In genomic region chr11:67993821-67994220, GRCh38 we compare ENCODE assay signal across 9 cellular contexts. TPM values are rescaled to one million over a fixed set of nuclear protein-coding genes. Genes with fewer than 3 reads are reported as not detected.
DNase-seq lines count a peak whose midpoint lies in the region; ATAC-seq and TF ChIP-seq lines count a peak whose summit lies in the region.
"Not testable (repeated sequence)": the region's sequence is repeated elsewhere in the genome, so short reads cannot be mapped to it uniquely, and the experiment has no call there.
"Had no signal": no experiment of that assay in that cellular context is flagged by ENCODE, and none has a peak within 500 bp of the region (broad histone marks: within the 10 kb centered on the region; RNA-seq: fewer than 3 reads in every experiment).

No MANE protein-coding gene starts in this region.

- H3K9me2 ChIP-seq in PC-3 (replicated peaks; ENCODE audit: low read length), result not testable (repeated sequence)

- H3K9ac ChIP-seq in PC-3 (ENCODE audit: low read length), result not testable (repeated sequence)

- intact Hi-C loops in PC-3 (cut with micrococcal nuclease); activated CD8-positive, alpha-beta T cell treated with anti-CD3 and anti-CD28 coated beads for 36 hours (cut with micrococcal nuclease); MCF 10A (cut with micrococcal nuclease); heart right ventricle (cut with DNase I); thyroid gland (cut with DNase I): not testable (repeated sequence)

- not testable (repeated sequence) for H3K4me1 ChIP-seq in PC-3 (ENCODE audit: insufficient read depth, low read length); thyroid gland
- peaks cover 0 to 11% (median 9%) of the 10 kb centered on the region in 9 donors for H3K4me1 ChIP-seq in heart right ventricle

- CTCF ChIA-PET in PC-3 (lab: Charles Lee), result interaction anchor here (1.5 kb wide), 1 partner anchor 38 kb away, joined by 4 read pairs; no protein-coding TSS in a partner anchor
- CTCF ChIA-PET in activated CD8-positive, alpha-beta T cell treated with anti-CD3 and anti-CD28 coated beads for 36 hours (lab: Charles Lee), result interaction anchor here (0.7 to 1.6 kb wide), 7 partner anchors 10 to 188 kb away, joined by 3 to 5 read pairs (median 3); partner anchors contain the start of gene UNC93B1
- CTCF ChIA-PET in MCF 10A (lab: Yijun Ruan, JAX), result interaction anchor here (0.6 to 1.2 kb wide), 5 partner anchors 12 to 341 kb away, joined by 3 to 5 read pairs (median 3); no protein-coding TSS in a partner anchor

- not testable (repeated sequence) for ATAC-seq in PC-3; activated CD8-positive, alpha-beta T cell treated with anti-CD3 and anti-CD28 coated beads for 36 hours; heart right ventricle

- not testable (repeated sequence) for H3F3A ChIP-seq in PC-3 (ENCODE audit: low read length, unreplicated experiment)

- not testable (repeated sequence) for H3K4me3 Mint-ChIP-seq in activated CD8-positive, alpha-beta T cell treated with anti-CD3 and anti-CD28 coated beads for 36 hours; MCF 10A (ENCODE audit: unreplicated experiment); osteocyte (ENCODE audit: unreplicated experiment)

- H3K9me3 Mint-ChIP-seq in activated CD8-positive, alpha-beta T cell treated with anti-CD3 and anti-CD28 coated beads for 36 hours; MCF 10A (ENCODE audit: unreplicated experiment); osteocyte (ENCODE audit: unreplicated experiment): not testable (repeated sequence)

- H3K4me2 ChIP-seq in PC-3 (ENCODE audit: low read length), result not testable (repeated sequence)

- H3K36me3 Mint-ChIP-seq in activated CD8-positive, alpha-beta T cell treated with anti-CD3 and anti-CD28 coated beads for 36 hours (ENCODE audit: low read depth); osteocyte (ENCODE audit: unreplicated experiment): not testable (repeated sequence)
- peaks cover 12% of the 10 kb centered on the region for H3K36me3 Mint-ChIP-seq in MCF 10A (ENCODE audit: insufficient read depth, unreplicated experiment)

- not testable (repeated sequence) for H3K79me2 ChIP-seq in PC-3 (ENCODE audit: low read length)

- H3K9me3 ChIP-seq in PC-3 (ENCODE audit: low read length); heart right ventricle; thyroid gland: not testable (repeated sequence)

- not testable (repeated sequence) for BruUV-seq in PC-3 (replicated peaks; lab: Mats Ljungman, UMichigan); MCF 10A (replicated peaks; lab: Mats Ljungman, UMichigan)

- POLR2A ChIA-PET in PC-3 (lab: Charles Lee; ENCODE audit: unreplicated experiment), result not testable (repeated sequence)
- POLR2A ChIA-PET in activated CD8-positive, alpha-beta T cell treated with anti-CD3 and anti-CD28 coated beads for 36 hours (lab: Charles Lee), result interaction anchor here (1.1 kb wide), 1 partner anchor 10 kb away, joined by 3 read pairs; the partner anchor contains the start of gene UNC93B1
- POLR2A ChIA-PET in MCF 10A (lab: Yijun Ruan, JAX), result interaction anchor here (1.0 kb wide), 1 partner anchor 9 kb away, joined by 4 read pairs; no protein-coding TSS in a partner anchor

- DNase-seq in DMS 273 (lab: John Stamatoyannopoulos, UW; ENCODE audit: unreplicated experiment) (peak; percentile 25), PC-3 (peak; percentile 77), MCF 10A (ENCODE audit: unreplicated experiment) (peak; percentile 41), thyroid gland (peak; percentile 39)
- DNase-seq in Jurkat, Clone E6-1 (ENCODE audit: low read depth, low spot score), result peak; percentile 90
- peak; percentile 65 for DNase-seq in activated CD8-positive, alpha-beta T cell treated with anti-CD3 and anti-CD28 coated beads for 36 hours
- not testable (repeated sequence) for DNase-seq in heart right ventricle; osteocyte (ENCODE audit: extremely low spot score, unreplicated experiment)

- not testable (repeated sequence) for H3K4me3 ChIP-seq in Jurkat, Clone E6-1 (ENCODE audit: low read length); PC-3 (ENCODE audit: low read length); heart right ventricle; thyroid gland (replicated peaks in 1 of 3)

- H3K4me1 Mint-ChIP-seq in activated CD8-positive, alpha-beta T cell treated with anti-CD3 and anti-CD28 coated beads for 36 hours (ENCODE audit: low read depth), result peaks cover 22% of the 10 kb centered on the region
- H3K4me1 Mint-ChIP-seq in MCF 10A (ENCODE audit: insufficient read depth, unreplicated experiment); osteocyte (ENCODE audit: unreplicated experiment): not testable (repeated sequence)

- not testable (repeated sequence) for H3K27ac Mint-ChIP-seq in activated CD8-positive, alpha-beta T cell treated with anti-CD3 and anti-CD28 coated beads for 36 hours; MCF 10A (ENCODE audit: low read depth, unreplicated experiment); osteocyte (ENCODE audit: unreplicated experiment)

- TF ChIP-seq POLR2A in thyroid gland (IDR thresholded peaks at IDR 0.05), result not testable (repeated sequence)

- TF ChIP-seq CTCF in PC-3 (conservative IDR thresholded peaks at IDR 0.05; ENCODE audit: low read depth, low read length) (peak; percentile 55), MCF 10A (IDR thresholded peaks at IDR 0.05; ENCODE audit: unreplicated experiment) (peak; percentile 66), heart right ventricle (IDR thresholded peaks at IDR 0.05) (peak in 8 of 9 donors; percentile 34 to 61 (median 54)), osteocyte (IDR thresholded peaks at IDR 0.05) (peak; percentile 59), thyroid gland (IDR thresholded peaks at IDR 0.05) (peak; percentile 15 to 68 (median 56))
- peak; percentile 67 for TF ChIP-seq CTCF in activated CD8-positive, alpha-beta T cell treated with anti-CD3 and anti-CD28 coated beads for 36 hours (IDR thresholded peaks at IDR 0.05)

- H3K27me3 Mint-ChIP-seq in activated CD8-positive, alpha-beta T cell treated with anti-CD3 and anti-CD28 coated beads for 36 hours; MCF 10A (ENCODE audit: insufficient read depth, unreplicated experiment): not testable (repeated sequence)
- H3K27me3 Mint-ChIP-seq in osteocyte (ENCODE audit: unreplicated experiment), result peaks cover 10% of the 10 kb centered on the region

- H3K27me3 ChIP-seq in PC-3 (ENCODE audit: low read length); thyroid gland: not testable (repeated sequence)
- peaks cover 0 to 19% (median 13%) of the 10 kb centered on the region in 7 donors for H3K27me3 ChIP-seq in heart right ventricle

- not testable (repeated sequence) for H3K27ac ChIP-seq in PC-3 (ENCODE audit: low read length); heart right ventricle; thyroid gland

- WGBS in heart right ventricle, 2 donors, result 45 to 52% methylated on average over 12 of the region's 12 CpGs
- 34% methylated on average over 12 of the region's 12 CpGs; no CpG with 5 or more reads in 1 of the 2 donors for WGBS in thyroid gland, 2 donors

- H2AFZ ChIP-seq in PC-3 (ENCODE audit: low read length), result not testable (repeated sequence)

- not testable (repeated sequence) for H3K36me3 ChIP-seq in PC-3 (ENCODE audit: low read depth, low read length); heart right ventricle; thyroid gland

- H4K20me1 ChIP-seq in PC-3 (ENCODE audit: low read length), result not testable (repeated sequence)

RNA-seq across cellular contexts. Expression of gene UNC93B1, which starts 10.1 kb away (rescaled TPM):
- polyA plus RNA-seq in Jurkat, Clone E6-1 (2012; ENCODE audit: insufficient read depth, insufficient read length), result 20.6 TPM
- total RNA-seq in PC-3 (2014; rRNA removed), result 66.8 and 77.0 TPM in 2 replicates
- 10 to 100 TPM; 12.4 to 13.0 TPM for total RNA-seq in activated CD8-positive, alpha-beta T cell treated with anti-CD3 and anti-CD28 coated beads for 36 hours
- 14.7 and 14.9 TPM in 2 replicates for total RNA-seq in MCF 10A (2022)
- total RNA-seq in heart right ventricle, result 10 to 100 TPM in 2 of 10 donors, 1 to 10 TPM in 8; 3.2 to 18.2 (median 6.2) TPM
- 1 to 10 TPM; 8.8 to 9.1 TPM for polyA plus RNA-seq in heart right ventricle
- 26.0 and 29.3 TPM in 2 replicates for total RNA-seq in osteocyte
- total RNA-seq in thyroid gland, result 10 to 100 TPM; 25.7 to 49.2 (median 36.3) TPM

RNA-seq across cellular contexts. Expression of gene ALDH3B1, which starts 16.3 kb away (rescaled TPM):
- polyA plus RNA-seq in Jurkat, Clone E6-1 (2012; ENCODE audit: insufficient read depth, insufficient read length), result not detected
- total RNA-seq in PC-3 (2014; rRNA removed) (26.0 and 28.1 TPM in 2 replicates), MCF 10A (2022) (37.2 and 50.1 TPM in 2 replicates), heart right ventricle (10 to 100 TPM in 1 of 10 donors, 1 to 10 TPM in 9; 3.5 to 11.0 (median 4.3) TPM), osteocyte (4.7 and 6.5 TPM in 2 replicates), thyroid gland (1 to 10 TPM; 3.0 to 6.6 (median 3.5) TPM)
- total RNA-seq in activated CD8-positive, alpha-beta T cell treated with anti-CD3 and anti-CD28 coated beads for 36 hours, result under 1 TPM; 0.09 to 0.11 TPM
- 1 to 10 TPM; 2.1 to 3.2 TPM for polyA plus RNA-seq in heart right ventricle
- total RNA-seq: activated CD8-positive, alpha-beta memory T cell treated with anti-CD3 and anti-CD28 coated beads for 36 hours had no signal

RNA-seq across cellular contexts. Expression of gene NDUFS8, which starts 36.7 kb away (rescaled TPM):
- 249 TPM for polyA plus RNA-seq in Jurkat, Clone E6-1 (2012; ENCODE audit: insufficient read depth, insufficient read length)
- total RNA-seq in PC-3 (2014; rRNA removed) (560 and 576 TPM in 2 replicates), MCF 10A (2022) (211 and 229 TPM in 2 replicates), heart right ventricle (100 to 1,000 TPM; 330 to 492 (median 421) TPM), osteocyte (134 and 143 TPM in 2 replicates), thyroid gland (100 to 1,000 TPM; 222 to 310 (median 254) TPM)
- 100 to 1,000 TPM; 105 to 109 TPM for total RNA-seq in activated CD8-positive, alpha-beta T cell treated with anti-CD3 and anti-CD28 coated beads for 36 hours
- polyA plus RNA-seq in heart right ventricle, result 100 to 1,000 TPM; 496 to 774 TPM

RNA-seq across cellular contexts. Expression of gene TCIRG1, which starts 45.0 kb away (rescaled TPM):
- polyA plus RNA-seq in Jurkat, Clone E6-1 (2012; ENCODE audit: insufficient read depth, insufficient read length), result not detected
- 183 and 203 TPM in 2 replicates for total RNA-seq in PC-3 (2014; rRNA removed)
- total RNA-seq in activated CD8-positive, alpha-beta T cell treated with anti-CD3 and anti-CD28 coated beads for 36 hours, result 100 to 1,000 TPM; 129 to 138 TPM
- total RNA-seq in MCF 10A (2022), result 10.7 and 12.3 TPM in 2 replicates
- 10 to 100 TPM in 9 of 10 donors, 1 to 10 TPM in 1; 7.9 to 44.8 (median 14.6) TPM for total RNA-seq in heart right ventricle
- 10 to 100 TPM; 41.9 to 91.4 TPM for polyA plus RNA-seq in heart right ventricle
- total RNA-seq in osteocyte, result 53.0 and 54.2 TPM in 2 replicates
- total RNA-seq in thyroid gland, result 100 to 1,000 TPM in 3 of 4 donors, 10 to 100 TPM in 1; 74.8 to 141 (median 121) TPM
